In the genomic region with DNA sequence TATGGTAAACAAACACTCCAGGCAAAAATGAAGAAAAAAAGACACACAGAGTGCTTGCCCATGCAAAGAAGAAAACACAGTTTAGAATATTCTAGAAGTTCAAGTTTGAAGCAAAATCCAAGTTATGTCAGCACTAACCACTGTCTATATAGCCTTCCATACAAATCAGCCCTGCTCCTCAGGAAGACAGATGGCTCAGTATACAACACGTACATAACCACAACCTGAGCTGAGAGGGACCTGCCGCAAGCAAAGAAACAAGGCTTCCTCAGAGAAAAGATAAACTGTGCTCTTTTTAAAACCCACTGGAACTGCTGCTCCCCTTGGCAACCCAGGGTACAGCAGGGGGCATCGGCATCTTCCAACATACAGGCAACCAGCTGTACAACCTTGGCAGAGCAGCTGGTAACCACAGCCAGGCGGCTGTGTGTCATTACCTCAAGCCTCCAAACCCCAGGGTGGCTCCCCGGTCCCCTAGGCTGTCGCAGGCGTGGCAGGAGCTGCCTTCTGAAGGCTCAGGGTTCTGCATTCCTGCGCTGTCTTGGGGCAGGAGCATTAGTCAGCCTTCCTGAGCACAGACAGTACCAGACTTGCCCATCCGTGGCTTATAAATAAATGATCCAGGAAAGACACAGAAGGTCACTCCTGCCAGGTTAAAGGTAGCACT, we compare ENCODE assay signal across 10 cellular contexts.
DNase-seq lines count a peak whose midpoint lies in the region; ATAC-seq, FAIRE-seq and TF ChIP-seq lines count a peak whose summit lies in the region.
"Had no signal": no experiment of that assay in that cellular context is flagged by ENCODE, and none has a peak within 500 bp of the region (broad histone marks: within the 10 kb centered on the region; RNA-seq: fewer than 3 reads in every experiment).

No MANE protein-coding gene starts in this region.

- H3K36me3 ChIP-seq in naive thymus-derived CD4-positive, alpha-beta T cell (ENCODE audit: control insufficient read depth in 2 of 3, insufficient read depth in 3 of 3, low read length in 3 of 3), result no peaks in the 10 kb centered on the region
- H3K36me3 ChIP-seq: cardiac muscle cell had no signal

- no peaks in the 10 kb centered on the region for H3K27me3 Mint-ChIP-seq in naive thymus-derived CD4-positive, alpha-beta T cell
- peaks cover 47 to 56% of the 10 kb centered on the region in 2 donors for H3K27me3 Mint-ChIP-seq in effector memory CD8-positive, alpha-beta T cell

- intact Hi-C loops in naive thymus-derived CD4-positive, alpha-beta T cell (cut with micrococcal nuclease), result loop anchor here in 1 of 2 donors (2.0 to 5.0 kb wide), 2 partner anchors 16 to 69 kb away; no protein-coding TSS in a partner anchor

- H3K4me3 ChIP-seq in naive thymus-derived CD4-positive, alpha-beta T cell (ENCODE audit: low read length), result no peak overlapping the region
- H3K4me3 ChIP-seq: cardiac muscle cell had no signal

- peak; percentile 5; the same call in 1 of the 2 replicates for TF ChIP-seq CTCF in AG09319 (IDR thresholded peaks at IDR 0.05; ENCODE audit: low read depth, low read length)

- no peaks in the 10 kb centered on the region for H3K27me3 ChIP-seq in naive thymus-derived CD4-positive, alpha-beta T cell (ENCODE audit: control insufficient read depth in 2 of 2, insufficient read depth in 2 of 2, low read length in 2 of 2)
- H3K27me3 ChIP-seq: cardiac muscle cell had no signal

- DNase-seq in AG09319 (ENCODE audit: extremely low read depth, low read depth) (no peak), NCI-H345 (lab: John Stamatoyannopoulos, UW) (peak; percentile 7), GM12891 (ENCODE audit: insufficient read length, low spot score) (no peak), GM12892 (ENCODE audit: insufficient read length) (no peak)
- DNase-seq in activated effector memory CD4-positive, alpha-beta T cell treated with Interleukin-2 at 50 U/mL for 16 hours, result peak; percentile 7
- peak in 8 of 9 donors; percentile 34 to 67 (median 58) for DNase-seq in naive thymus-derived CD4-positive, alpha-beta T cell
- DNase-seq in effector memory CD8-positive, alpha-beta T cell, result no peak
- DNase-seq: naive B cell had no signal

- H3K9me3 Mint-ChIP-seq in naive thymus-derived CD4-positive, alpha-beta T cell, result peaks cover 0 to 9% (median 0%) of the 10 kb centered on the region in 11 donors
- no peaks in the 10 kb centered on the region for H3K9me3 Mint-ChIP-seq in effector memory CD8-positive, alpha-beta T cell

- peak overlapping the region in 5 of 9 donors; percentile 5 to 85 (median 60) for H3K27ac Mint-ChIP-seq in naive thymus-derived CD4-positive, alpha-beta T cell
- H3K27ac Mint-ChIP-seq in effector memory CD8-positive, alpha-beta T cell, result no peak overlapping the region
- H3K27ac Mint-ChIP-seq: naive B cell had no signal

- no peak overlapping the region for H3K27ac ChIP-seq in naive thymus-derived CD4-positive, alpha-beta T cell (ENCODE audit: low read depth, low read length)
- H3K27ac ChIP-seq: cardiac muscle cell had no signal

- H3K36me3 Mint-ChIP-seq in naive thymus-derived CD4-positive, alpha-beta T cell, result peaks cover 0 to 5% (median 0%) of the 10 kb centered on the region in 5 donors
- no peaks in the 10 kb centered on the region for H3K36me3 Mint-ChIP-seq in effector memory CD8-positive, alpha-beta T cell (ENCODE audit: insufficient read depth)
- H3K36me3 Mint-ChIP-seq: naive B cell had no signal

- no peak for TF ChIP-seq POLR2A in GM12891 (IDR thresholded peaks at IDR 0.05; ENCODE audit: low read depth, low read length)
- TF ChIP-seq POLR2A in GM12892 (IDR thresholded peaks at IDR 0.05; ENCODE audit: low read depth, low read length), result no peak

- no peaks in the 10 kb centered on the region for H3K9me3 ChIP-seq in naive thymus-derived CD4-positive, alpha-beta T cell (ENCODE audit: control insufficient read depth in 2 of 3, low read length in 3 of 3)

- peaks cover 14 to 47% (median 35%) of the 10 kb centered on the region in 7 donors for H3K4me1 Mint-ChIP-seq in naive thymus-derived CD4-positive, alpha-beta T cell
- no peaks in the 10 kb centered on the region for H3K4me1 Mint-ChIP-seq in effector memory CD8-positive, alpha-beta T cell (ENCODE audit: low read depth in 2 of 2)
- H3K4me1 Mint-ChIP-seq: naive B cell had no signal

- CTCF ChIA-PET in naive thymus-derived CD4-positive, alpha-beta T cell (lab: Charles Lee), result interaction anchor here (0.5 to 1.8 kb wide), 5 partner anchors 15 to 1351 kb away, joined by 3 to 4 read pairs (median 4); no protein-coding TSS in a partner anchor

- POLR2A ChIA-PET in naive thymus-derived CD4-positive, alpha-beta T cell (lab: Charles Lee), result interaction anchor here (1.0 to 1.3 kb wide), 2 partner anchors 10 to 16 kb away, joined by 3 to 4 read pairs; no protein-coding TSS in a partner anchor

- peaks cover 0 to 23% of the 10 kb centered on the region in 2 donors for H3K4me1 ChIP-seq in naive thymus-derived CD4-positive, alpha-beta T cell (ENCODE audit: control insufficient read depth in 2 of 2, insufficient read depth in 2 of 2, low read length in 2 of 2)

- peak overlapping the region; percentile 21 to 81 (median 58) for H3K4me3 Mint-ChIP-seq in naive thymus-derived CD4-positive, alpha-beta T cell
- no peak overlapping the region for H3K4me3 Mint-ChIP-seq in effector memory CD8-positive, alpha-beta T cell
- H3K4me3 Mint-ChIP-seq: naive B cell had no signal

- ATAC-seq in naive thymus-derived CD4-positive, alpha-beta T cell, result peak; percentile 94
- ATAC-seq in HG02642 (IDR thresholded peaks at IDR 0.05; ENCODE audit: poor library complexity, unreplicated experiment), result no peak
- ATAC-seq in effector memory CD8-positive, alpha-beta T cell (replicated peaks), result no peak

- FAIRE-seq in GM12891 (lab: Jason Lieb, UNC) (no peak), GM12892 (lab: Jason Lieb, UNC) (no peak)

TF ChIP-seq in GM12891, 5 proteins besides CTCF, POLR2A, EP300 and RAD21:
- no peak for TF ChIP-seq POLR2AphosphoS5 (IDR thresholded peaks at IDR 0.05; ENCODE audit: low read depth, low read length)
- TF ChIP-seq TAF1 (IDR thresholded peaks at IDR 0.05; ENCODE audit: low read depth, low read length), result no peak
- no peak for TF ChIP-seq PAX5 (IDR thresholded peaks at IDR 0.05; ENCODE audit: insufficient read depth, low read length, severe bottlenecking)
- no peak for TF ChIP-seq POU2F2 (IDR thresholded peaks at IDR 0.05; ENCODE audit: low read depth, low read length)
- TF ChIP-seq SPI1 (IDR thresholded peaks at IDR 0.05; ENCODE audit: low read depth, low read length), result no peak

Comparison
In these comparisons a context has a peak if more than half of its experiments do, and no peak if none do; other contexts are left out.
1. DNase-seq: peak in NCI-H345 (single experiment), activated effector memory CD4-positive, alpha-beta T cell treated with Interleukin-2 at 50 U/mL for 16 hours (single experiment) and naive thymus-derived CD4-positive, alpha-beta T cell (8 of 9); none in AG09319 (single experiment), GM12891 (single experiment), GM12892 (single experiment) and effector memory CD8-positive, alpha-beta T cell (0 of 3).
2. H3K27ac Mint-ChIP-seq: peak in naive thymus-derived CD4-positive, alpha-beta T cell (5 of 9); none in effector memory CD8-positive, alpha-beta T cell (0 of 2).
3. H3K4me3 Mint-ChIP-seq: peak in naive thymus-derived CD4-positive, alpha-beta T cell (10 of 10); none in effector memory CD8-positive, alpha-beta T cell (0 of 2).